ENCODE assay signal across 11 cellular contexts in the genomic region with DNA sequence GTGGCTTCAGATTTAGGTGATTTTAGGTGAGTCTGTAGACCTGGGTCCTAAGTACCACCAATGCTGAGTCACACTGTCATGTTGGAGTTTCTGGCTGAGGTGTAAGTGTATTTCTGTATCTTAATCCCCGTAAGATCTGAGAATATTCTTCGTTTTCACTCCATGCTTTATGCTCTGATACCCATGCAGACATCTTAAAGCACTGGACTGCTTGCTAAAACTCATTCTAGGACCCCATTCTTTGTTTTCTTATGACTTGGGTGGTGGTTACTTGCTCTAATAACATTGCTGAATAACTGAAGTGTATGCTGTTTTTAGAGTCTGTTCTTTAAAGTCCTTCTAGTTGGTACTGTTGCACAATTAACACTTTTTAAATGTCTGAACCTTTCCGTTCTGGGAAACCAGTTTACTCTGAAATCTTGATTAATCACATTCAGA. TPM values are rescaled to one million over a fixed set of nuclear protein-coding genes. Genes with fewer than 3 reads are reported as not detected.
DNase-seq lines count a peak whose midpoint lies in the region; ATAC-seq, FAIRE-seq and TF ChIP-seq lines count a peak whose summit lies in the region.
"Had no signal": no experiment of that assay in that cellular context is flagged by ENCODE, and none has a peak within 500 bp of the region (broad histone marks: within the 10 kb centered on the region; RNA-seq: fewer than 3 reads in every experiment).

No MANE protein-coding gene starts in this region.

- H3K27me3 Mint-ChIP-seq in CD4-positive, alpha-beta memory T cell, result no peaks in the 10 kb centered on the region
- H3K27me3 Mint-ChIP-seq in astrocyte (ENCODE audit: low read depth, unreplicated experiment), result no peaks in the 10 kb centered on the region
- H3K27me3 Mint-ChIP-seq in neural progenitor cell (ENCODE audit: insufficient read depth, low read depth), result no peaks in the 10 kb centered on the region

- H3K4me3 Mint-ChIP-seq in CD4-positive, alpha-beta memory T cell, result peak overlapping the region in 7 of 8 donors; percentile 39 to 83 (median 78)
- H3K4me3 Mint-ChIP-seq in astrocyte (ENCODE audit: unreplicated experiment), result no peak overlapping the region
- H3K4me3 Mint-ChIP-seq in neural progenitor cell, result no peak overlapping the region

- H3K27ac Mint-ChIP-seq in CD4-positive, alpha-beta memory T cell, result peak overlapping the region; percentile 10 to 88 (median 79)
- H3K27ac Mint-ChIP-seq in astrocyte (ENCODE audit: unreplicated experiment), result no peak overlapping the region
- H3K27ac Mint-ChIP-seq in neural progenitor cell, result no peak overlapping the region

- H3K9me3 Mint-ChIP-seq in CD4-positive, alpha-beta memory T cell, result no peaks in the 10 kb centered on the region
- no peaks in the 10 kb centered on the region for H3K9me3 Mint-ChIP-seq in astrocyte (ENCODE audit: unreplicated experiment)
- H3K9me3 Mint-ChIP-seq in neural progenitor cell, result no peaks in the 10 kb centered on the region

- H3K79me2 ChIP-seq in astrocyte (ENCODE audit: insufficient read depth, low read length) (peaks cover 93% of the 10 kb centered on the region), neural progenitor cell (ENCODE audit: low read depth) (peaks cover 75% of the 10 kb centered on the region)

- CTCF ChIA-PET in CD4-positive, alpha-beta memory T cell (lab: Charles Lee; ENCODE audit: partially characterized antibody), result interaction anchor here (1.6 to 3.3 kb wide), 2 partner anchors 16 to 66 kb away, joined by 7 to 15 read pairs; no protein-coding TSS in a partner anchor

- peak; percentile 70 for ATAC-seq in HG02610 (IDR thresholded peaks at IDR 0.05; ENCODE audit: unreplicated experiment)

- H3K27ac ChIP-seq in CD4-positive, alpha-beta memory T cell (ENCODE audit: low read depth, low read length), result peak overlapping the region; percentile 22
- no peak overlapping the region for H3K27ac ChIP-seq in astrocyte (ENCODE audit: low read depth, low read length)
- no peak overlapping the region for H3K27ac ChIP-seq in neural progenitor cell

- H3K9ac ChIP-seq in astrocyte (ENCODE audit: low read length) (peak overlapping the region; percentile 1), neural progenitor cell (no peak overlapping the region)

- no peak for TF ChIP-seq CTCF in astrocyte (IDR thresholded peaks at IDR 0.05; ENCODE audit: insufficient read depth, low read depth, low read length)
- no peak for TF ChIP-seq CTCF in neural progenitor cell (IDR thresholded peaks at IDR 0.05)

- H3K36me3 Mint-ChIP-seq in CD4-positive, alpha-beta memory T cell, result peaks cover 67 to 87% of the 10 kb centered on the region in 2 donors
- H3K36me3 Mint-ChIP-seq in astrocyte (ENCODE audit: low read depth, unreplicated experiment), result peaks cover 8% of the 10 kb centered on the region
- peaks cover 34% of the 10 kb centered on the region for H3K36me3 Mint-ChIP-seq in neural progenitor cell

- peak overlapping the region in 1 of 2 donors; percentile 6 for H3K4me3 ChIP-seq in CD4-positive, alpha-beta memory T cell (ENCODE audit: low read length in 2 of 2)
- no peak overlapping the region for H3K4me3 ChIP-seq in astrocyte (ENCODE audit: insufficient read depth, low read depth, low read length)
- no peak overlapping the region for H3K4me3 ChIP-seq in neural progenitor cell

- no peak for FAIRE-seq in astrocyte (lab: Jason Lieb, UNC)
- FAIRE-seq: colon had no signal

- H4K20me1 ChIP-seq in astrocyte (ENCODE audit: insufficient read depth, low read length), result peaks cover 92% of the 10 kb centered on the region
- H4K20me1 ChIP-seq in neural progenitor cell (ENCODE audit: low read depth), result peaks cover 85% of the 10 kb centered on the region

- peaks cover 56% of the 10 kb centered on the region for H3K36me3 ChIP-seq in CD4-positive, alpha-beta memory T cell (ENCODE audit: insufficient read depth, low read length)
- H3K36me3 ChIP-seq in astrocyte (ENCODE audit: insufficient read depth, low read length), result peaks cover 30% of the 10 kb centered on the region
- no peaks in the 10 kb centered on the region for H3K36me3 ChIP-seq in neural progenitor cell

- H3F3A ChIP-seq in neural progenitor cell (ENCODE audit: low read depth), result peaks cover 11% of the 10 kb centered on the region

- peaks cover 93% of the 10 kb centered on the region for H3K4me1 ChIP-seq in CD4-positive, alpha-beta memory T cell (ENCODE audit: insufficient read depth, low read length)
- peaks cover 13% of the 10 kb centered on the region for H3K4me1 ChIP-seq in astrocyte (ENCODE audit: insufficient read depth, low read length)
- H3K4me1 ChIP-seq in neural progenitor cell, result peaks cover 26% of the 10 kb centered on the region

- H2AFZ ChIP-seq in astrocyte (ENCODE audit: low read depth, low read length), result no peak overlapping the region
- H2AFZ ChIP-seq in neural progenitor cell (replicated peaks), result no peak overlapping the region

- H3K9me3 ChIP-seq in CD4-positive, alpha-beta memory T cell (ENCODE audit: control insufficient read depth in 1 of 2, low read length in 2 of 2), result no peaks in the 10 kb centered on the region
- no peaks in the 10 kb centered on the region for H3K9me3 ChIP-seq in astrocyte (ENCODE audit: insufficient read depth, low read depth, low read length)
- no peaks in the 10 kb centered on the region for H3K9me3 ChIP-seq in neural progenitor cell (ENCODE audit: low read depth)

- DNase-seq in CD4-positive, alpha-beta memory T cell, result no peak
- no peak for DNase-seq in astrocyte (ENCODE audit: low read depth)
- no peak for DNase-seq in neural progenitor cell (ENCODE audit: low spot score)
- no peak for DNase-seq in HuH-7 (ENCODE audit: low spot score)
- no peak for DNase-seq in activated gamma-delta T cell treated with Interleukin-2 at 50 U/mL for 16 hours
- no peak for DNase-seq in NCI-H510A (lab: John Stamatoyannopoulos, UW)
- DNase-seq: EL, heart left ventricle, NCI-H1694 treated with DMSO at 0.1 percent for 48 hours had no signal

- H3K4me2 ChIP-seq in astrocyte (ENCODE audit: low read length) (peak overlapping the region; percentile 20), neural progenitor cell (peak overlapping the region; percentile 33)

- POLR2A ChIA-PET in CD4-positive, alpha-beta memory T cell (lab: Charles Lee; ENCODE audit: partially characterized antibody), result interaction anchor here (1.0 to 5.3 kb wide), 7 partner anchors 10 to 70 kb away, joined by 3 to 38 read pairs (median 8); partner anchors contain the start of gene CDC42

- intact Hi-C loops in CD4-positive, alpha-beta memory T cell (cut with micrococcal nuclease), result loop anchor here (2.0 kb wide), 2 partner anchors 14 to 32 kb away; no protein-coding TSS in a partner anchor

- no peaks in the 10 kb centered on the region for H3K27me3 ChIP-seq in CD4-positive, alpha-beta memory T cell (ENCODE audit: insufficient read depth, low read length)
- H3K27me3 ChIP-seq in astrocyte (ENCODE audit: insufficient read depth, low read length) (no peaks in the 10 kb centered on the region), neural progenitor cell (no peaks in the 10 kb centered on the region)
- H3K27me3 ChIP-seq: heart left ventricle had no signal

- peaks cover 65 to 98% (median 81%) of the 10 kb centered on the region in 4 donors for H3K4me1 Mint-ChIP-seq in CD4-positive, alpha-beta memory T cell
- peaks cover 50% of the 10 kb centered on the region for H3K4me1 Mint-ChIP-seq in astrocyte (ENCODE audit: low read depth, unreplicated experiment)
- peaks cover 23% of the 10 kb centered on the region for H3K4me1 Mint-ChIP-seq in neural progenitor cell

RNA-seq across cellular contexts. Expression of gene CDC42, which starts 36.6 kb away (rescaled TPM):
- 100 to 1,000 TPM; 195 to 202 TPM for total RNA-seq in CD4-positive, alpha-beta memory T cell
- 100 to 1,000 TPM; 159 to 320 TPM for polyA plus RNA-seq in CD4-positive, alpha-beta memory T cell
- total RNA-seq in astrocyte, result 346 and 366 TPM in 2 replicates
- 267 and 348 TPM in 2 replicates for total RNA-seq in neural progenitor cell (ENCODE audit: low replicate concordance)

RNA-seq across cellular contexts. Expression of gene WNT4, which starts 53.7 kb away (rescaled TPM):
- not detected for total RNA-seq in CD4-positive, alpha-beta memory T cell
- under 1 TPM in 1 of 2 donors, not detected in 1; 0.10 TPM for polyA plus RNA-seq in CD4-positive, alpha-beta memory T cell
- total RNA-seq in astrocyte (0.91 and 1.2 TPM in 2 replicates), neural progenitor cell (ENCODE audit: low replicate concordance) (0.03 TPM in 1 of 2 replicates, not detected in the other)

Comparison
In these comparisons a context has a peak if more than half of its experiments do, and no peak if none do; other contexts are left out.
1. H3K27ac Mint-ChIP-seq: peak in CD4-positive, alpha-beta memory T cell (7 of 7); none in astrocyte (single experiment) and neural progenitor cell (single experiment).
2. H3K4me3 Mint-ChIP-seq: peak in CD4-positive, alpha-beta memory T cell (7 of 8); none in astrocyte (single experiment) and neural progenitor cell (single experiment).